In the genomic region with DNA sequence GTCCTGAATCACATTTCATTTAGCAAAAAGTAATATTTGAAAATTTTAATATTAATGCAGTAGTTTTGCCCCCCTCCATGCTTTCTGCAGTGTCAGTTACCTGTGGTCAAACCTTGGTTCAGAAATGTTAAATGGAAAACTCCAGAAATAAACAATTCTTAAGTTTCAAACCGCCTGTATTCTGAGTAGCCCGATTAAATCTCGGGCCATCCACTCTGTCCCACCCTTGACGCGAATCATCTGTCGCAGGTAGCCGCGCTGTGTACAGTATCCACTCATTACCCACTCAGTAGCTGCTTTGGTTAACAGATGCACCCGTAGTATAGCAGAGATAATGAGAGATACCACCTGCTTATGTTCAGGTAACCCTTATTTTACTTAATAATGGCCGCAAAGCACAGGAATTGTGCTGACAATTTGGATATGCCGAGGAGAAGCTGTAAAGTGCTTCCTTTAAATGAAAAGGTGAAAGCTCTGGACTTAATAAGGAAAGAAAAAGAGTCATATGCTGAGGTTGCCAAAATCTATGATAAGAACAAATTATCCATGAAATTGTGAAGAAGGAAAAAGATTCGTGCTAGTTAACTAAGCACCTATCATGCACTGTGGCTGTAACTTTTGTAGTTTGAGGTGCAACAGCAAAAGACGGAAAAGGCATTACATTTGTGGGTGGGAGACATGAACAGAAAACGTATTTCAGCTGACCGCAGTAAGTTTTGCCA, we compare ENCODE assay signal across 8 cellular contexts. TPM values are rescaled to one million over a fixed set of nuclear protein-coding genes. Genes with fewer than 3 reads are reported as not detected.
DNase-seq lines count a peak whose midpoint lies in the region; ATAC-seq and TF ChIP-seq lines count a peak whose summit lies in the region.

No MANE protein-coding gene starts in this region.

- no peak for ATAC-seq in body of pancreas

- intact Hi-C loops in body of pancreas (cut with DNase I), result no loop called here

- H3K4me3 ChIP-seq in AG09309 (ENCODE audit: control insufficient read depth, low read depth, low read length), result peak overlapping the region; percentile 97
- peak overlapping the region; percentile 82 for H3K4me3 ChIP-seq in HUES48 (ENCODE audit: low read depth, low read length)
- H3K4me3 ChIP-seq in body of pancreas, result peak overlapping the region in 1 of 2 donors; percentile 13
- peak overlapping the region; percentile 92 to 95 for H3K4me3 ChIP-seq in mucosa of rectum (ENCODE audit: low read length in 2 of 2)

- H3K36me3 ChIP-seq in HUES48 (ENCODE audit: control insufficient read depth, insufficient read depth, low read length), result no peaks in the 10 kb centered on the region
- H3K36me3 ChIP-seq in body of pancreas (replicated peaks in 1 of 2; ENCODE audit: insufficient read depth in 1 of 2, low read depth in 2 of 2), result no peaks in the 10 kb centered on the region
- no peaks in the 10 kb centered on the region for H3K36me3 ChIP-seq in mucosa of rectum (ENCODE audit: control insufficient read depth in 2 of 2, insufficient read depth in 2 of 2, low read length in 2 of 2)

- no peaks in the 10 kb centered on the region for H3K9me3 ChIP-seq in HUES48 (ENCODE audit: control insufficient read depth, insufficient read depth, low read length)
- no peaks in the 10 kb centered on the region for H3K9me3 ChIP-seq in body of pancreas
- H3K9me3 ChIP-seq in mucosa of rectum (ENCODE audit: control insufficient read depth in 2 of 2, low read length in 2 of 2), result no peaks in the 10 kb centered on the region

- TF ChIP-seq POLR2A in body of pancreas (IDR thresholded peaks at IDR 0.05), result no peak

- H3K27ac ChIP-seq in HUES48 (ENCODE audit: low read depth, low read length) (peak overlapping the region; percentile 95), body of pancreas (peak overlapping the region; percentile 98 to 99 (median 98)), mucosa of rectum (ENCODE audit: low read depth in 2 of 2, low read length in 2 of 2) (peak overlapping the region; percentile 95)

- H3K9ac ChIP-seq in HUES48 (ENCODE audit: low read depth, low read length) (peak overlapping the region; percentile 99), mucosa of rectum (ENCODE audit: low read depth in 1 of 2, low read length in 2 of 2) (peak overlapping the region; percentile 98)

- H3K4me1 ChIP-seq in HUES48 (ENCODE audit: control insufficient read depth, insufficient read depth, low read length), result peaks cover 58% of the 10 kb centered on the region
- peaks cover 39% of the 10 kb centered on the region for H3K4me1 ChIP-seq in body of pancreas
- peaks cover 22 to 25% of the 10 kb centered on the region in 2 donors for H3K4me1 ChIP-seq in mucosa of rectum (ENCODE audit: control insufficient read depth in 2 of 2, insufficient read depth in 2 of 2, low read length in 2 of 2)

- TF ChIP-seq CTCF in AG09309 (IDR thresholded peaks at IDR 0.05; ENCODE audit: control insufficient read depth, insufficient read depth, low read depth, low read length, missing control alignments) (no peak), body of pancreas (IDR thresholded peaks at IDR 0.05) (no peak)

- 25 to 27% methylated on average over 15 of the region's 15 CpGs for WGBS in body of pancreas, 2 donors

- no peaks in the 10 kb centered on the region for H3K27me3 ChIP-seq in HUES48 (ENCODE audit: control insufficient read depth, insufficient read depth, low read length)
- no peaks in the 10 kb centered on the region for H3K27me3 ChIP-seq in body of pancreas
- no peaks in the 10 kb centered on the region for H3K27me3 ChIP-seq in mucosa of rectum (ENCODE audit: control insufficient read depth in 2 of 2, insufficient read depth in 2 of 2, low read length in 2 of 2)

- no peak for DNase-seq in AG09309 (ENCODE audit: low read depth)
- no peak for DNase-seq in body of pancreas
- no peak for DNase-seq in amniotic stem cell (lab: John Stamatoyannopoulos, UW)
- no peak for DNase-seq in activated CD8-positive, alpha-beta memory T cell treated with anti-CD3 and anti-CD28 coated beads for 24 hours
- no peak for DNase-seq in anterior cingulate cortex (lab: John Stamatoyannopoulos, UW)
- DNase-seq in superior temporal gyrus (ENCODE audit: extremely low spot score), result no peak

RNA-seq across cellular contexts. Expression of gene SCYL3, which starts 0.9 kb away (rescaled TPM):
- total RNA-seq in body of pancreas, result 1 to 10 TPM; 7.0 to 7.3 TPM
